In the genomic region with DNA sequence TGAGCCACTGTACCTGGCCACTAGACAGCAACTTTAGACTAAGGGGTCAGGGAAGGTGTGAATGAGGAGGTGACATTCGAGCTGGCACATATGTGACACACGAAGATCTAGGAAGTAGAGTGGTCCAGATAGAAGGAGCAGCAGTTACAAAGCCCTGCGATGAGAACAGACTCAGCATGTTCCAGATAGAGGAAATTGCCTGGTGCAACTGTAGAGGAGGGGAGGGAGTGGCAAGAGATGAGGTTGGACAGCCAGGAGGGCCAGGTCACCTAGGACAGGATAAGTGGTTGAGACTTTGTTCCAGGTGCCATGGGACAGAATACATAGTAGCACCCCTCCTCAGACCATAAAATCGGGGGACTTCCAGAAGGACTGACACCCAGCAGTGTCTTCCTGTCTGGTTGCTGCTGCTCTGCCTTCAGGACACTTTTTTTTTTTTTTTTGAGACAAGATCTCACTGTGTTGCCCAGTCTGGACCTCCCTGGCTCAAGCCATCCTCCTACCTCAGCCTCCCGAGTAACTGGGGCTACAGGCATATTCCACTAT, we compare ENCODE assay signal across 1 cellular context.
TF ChIP-seq lines count a peak whose summit lies in the region.

No MANE protein-coding gene starts in this region.

TF ChIP-seq in K562, 482 proteins besides CTCF, POLR2A, EP300 and RAD21:
- TF ChIP-seq ETV5 (CRISPR knock-in tag; IDR thresholded peaks at IDR 0.05; ENCODE audit: low read depth): peak; percentile 27; the same call in 1 of the 2 replicates
- TF ChIP-seq, protein P1, sequence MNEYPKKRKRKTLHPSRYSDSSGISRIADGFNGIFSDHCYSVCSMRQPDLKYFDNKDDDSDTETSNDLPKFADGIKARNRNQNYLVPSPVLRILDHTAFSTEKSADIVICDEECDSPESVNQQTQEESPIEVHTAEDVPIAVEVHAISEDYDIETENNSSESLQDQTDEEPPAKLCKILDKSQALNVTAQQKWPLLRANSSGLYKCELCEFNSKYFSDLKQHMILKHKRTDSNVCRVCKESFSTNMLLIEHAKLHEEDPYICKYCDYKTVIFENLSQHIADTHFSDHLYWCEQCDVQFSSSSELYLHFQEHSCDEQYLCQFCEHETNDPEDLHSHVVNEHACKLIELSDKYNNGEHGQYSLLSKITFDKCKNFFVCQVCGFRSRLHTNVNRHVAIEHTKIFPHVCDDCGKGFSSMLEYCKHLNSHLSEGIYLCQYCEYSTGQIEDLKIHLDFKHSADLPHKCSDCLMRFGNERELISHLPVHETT (CRISPR knock-in tag; conservative IDR thresholded peaks at IDR 0.05 in 1 of 2, IDR thresholded peaks at IDR 0.05 in 1 of 2): 0 out of 4 replicates have a peak, but pooled peaks of 1 of the 2 experiments have one; percentile 20
- no peak for TF ChIP-seq MAFG (tag; conservative IDR thresholded peaks at IDR 0.05)
- 0 out of 2 replicates have a peak, but pooled peaks have one; percentile 16 for TF ChIP-seq GATA2 (CRISPR knock-in tag; IDR thresholded peaks at IDR 0.05)
- TF ChIP-seq SMARCE1 (IDR thresholded peaks at IDR 0.05): no peak
- no peak for TF ChIP-seq ASH1L (IDR thresholded peaks at IDR 0.05; ENCODE audit: borderline replicate concordance, low read depth, partially characterized antibody)
- TF ChIP-seq NEUROD1 (IDR thresholded peaks at IDR 0.05; ENCODE audit: borderline replicate concordance, low read depth, low read length, partially characterized antibody): no peak
- TF ChIP-seq ZNF121 (CRISPR knock-in tag; conservative IDR thresholded peaks at IDR 0.05): peak; percentile 88
